9 cellular contexts compared by ENCODE assay signal in the genomic region with DNA sequence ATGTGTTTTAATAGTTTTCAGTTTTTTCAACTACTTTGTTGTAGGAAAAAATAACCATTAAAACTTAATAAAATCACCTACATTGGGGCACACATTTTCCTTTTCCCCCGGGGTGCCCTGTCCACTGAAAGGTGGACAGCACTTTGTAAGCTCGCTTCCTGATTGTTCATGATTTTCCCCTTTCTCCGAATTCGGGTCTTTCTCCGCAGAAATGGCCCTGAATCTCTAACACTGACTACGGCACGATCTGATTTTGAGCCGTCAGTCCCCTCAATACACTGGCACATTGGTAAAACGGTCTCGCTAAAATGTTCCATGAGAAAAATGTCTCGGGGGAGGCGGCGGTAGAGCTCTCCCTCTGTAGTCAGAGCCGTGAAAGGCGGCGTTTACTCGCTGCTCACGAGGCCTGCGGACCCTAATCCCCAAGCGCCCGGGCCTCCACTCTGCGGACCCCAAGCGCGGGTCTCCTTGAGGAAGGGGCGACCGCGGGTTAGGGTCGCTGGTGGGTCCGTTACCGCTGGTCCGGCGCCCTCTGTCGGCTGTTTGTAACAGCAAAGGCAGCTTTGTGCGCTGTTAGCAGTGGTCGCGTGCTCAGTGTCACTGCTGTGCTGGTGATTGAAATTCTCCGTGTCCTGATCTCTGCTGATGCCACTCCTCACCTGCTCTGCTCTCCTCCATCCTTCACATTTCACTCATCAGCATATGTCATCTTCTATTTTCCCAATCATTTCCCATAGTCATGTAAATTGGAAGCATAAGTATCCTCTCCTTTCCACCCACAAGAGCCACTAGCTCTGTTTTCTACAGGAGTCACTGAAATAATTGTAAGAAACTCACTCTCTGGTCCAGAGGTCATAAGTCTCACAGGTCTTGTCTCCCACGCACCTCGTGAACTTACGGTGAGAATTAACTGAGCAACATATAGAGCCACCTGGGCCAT. TPM values are rescaled to one million over a fixed set of nuclear protein-coding genes. Genes with fewer than 3 reads are reported as not detected.
DNase-seq lines count a peak whose midpoint lies in the region; ATAC-seq lines count a peak whose summit lies in the region.
"Had no signal": no experiment of that assay in that cellular context is flagged by ENCODE, and none has a peak within 500 bp of the region (broad histone marks: within the 10 kb centered on the region; RNA-seq: fewer than 3 reads in every experiment).

No MANE protein-coding gene starts in this region.

- DNase-seq in EH (ENCODE audit: low read depth), result peak; percentile 34
- peak; percentile 53 for DNase-seq in Karpas-422
- peak; percentile 64 for DNase-seq in activated CD4-positive, alpha-beta memory T cell treated with anti-CD3 and anti-CD28 coated beads for 36 hours
- DNase-seq in effector CD8-positive, alpha-beta T cell (lab: John Stamatoyannopoulos, UW), result peak; percentile 35
- peak; percentile 37 for DNase-seq in stimulated activated CD8-positive, alpha-beta memory T cell treated with anti-CD3 and anti-CD28 coated beads, Interleukin-4, amount 100 ng/mL, for 24 hours (ENCODE audit: low read depth)

- H3K9me2 ChIP-seq in Karpas-422 (replicated peaks; ENCODE audit: insufficient read depth, low read length), result no peaks in the 10 kb centered on the region

- H3K4me3 ChIP-seq in Karpas-422 (ENCODE audit: low read length), result no peak overlapping the region
- peak overlapping the region; percentile 4 for H3K4me3 ChIP-seq in mononuclear cell (ENCODE audit: low read length)

- no peaks in the 10 kb centered on the region for H3K36me3 Mint-ChIP-seq in activated CD4-positive, alpha-beta memory T cell treated with anti-CD3 and anti-CD28 coated beads for 36 hours

- H3K9me3 ChIP-seq in Karpas-422 (ENCODE audit: low read length) (no peaks in the 10 kb centered on the region), mononuclear cell (ENCODE audit: low read depth, low read length) (no peaks in the 10 kb centered on the region)

- H2AFZ ChIP-seq in Karpas-422 (ENCODE audit: low read length), result no peak overlapping the region

- H3K27ac Mint-ChIP-seq in activated CD4-positive, alpha-beta memory T cell treated with anti-CD3 and anti-CD28 coated beads for 36 hours, result no peak overlapping the region

- H3K9ac ChIP-seq in Karpas-422 (ENCODE audit: low read length), result no peak overlapping the region

- peak overlapping the region; percentile 66 for H3K4me3 Mint-ChIP-seq in activated CD4-positive, alpha-beta memory T cell treated with anti-CD3 and anti-CD28 coated beads for 36 hours

- H3K4me1 ChIP-seq in Karpas-422 (ENCODE audit: low read length) (no peaks in the 10 kb centered on the region), mononuclear cell (ENCODE audit: insufficient read depth, low read length) (peaks cover 8% of the 10 kb centered on the region)

- no peak overlapping the region for H3K27ac ChIP-seq in Karpas-422 (ENCODE audit: low read length)
- H3K27ac ChIP-seq: epithelial cell of prostate had no signal

- peaks cover 2% of the 10 kb centered on the region for H3K9me3 Mint-ChIP-seq in activated CD4-positive, alpha-beta memory T cell treated with anti-CD3 and anti-CD28 coated beads for 36 hours

- CTCF ChIA-PET in activated CD4-positive, alpha-beta memory T cell treated with anti-CD3 and anti-CD28 coated beads for 36 hours (lab: Charles Lee), result interaction anchor here (0.6 to 4.0 kb wide), 48 partner anchors 8 to 733 kb away, joined by 3 to 74 read pairs (median 4); partner anchors contain the start of genes IFNA8 and KLHL9

- H3K27me3 ChIP-seq in Karpas-422 (ENCODE audit: low read length) (no peaks in the 10 kb centered on the region), mononuclear cell (ENCODE audit: insufficient read depth, low read length) (peaks cover 88% of the 10 kb centered on the region)

- ATAC-seq in GM21515 (IDR thresholded peaks at IDR 0.05; ENCODE audit: unreplicated experiment), result peak; percentile 75
- no peak for ATAC-seq in GM19324 (IDR thresholded peaks at IDR 0.05; ENCODE audit: low FRiP score, unreplicated experiment)

- H3K79me2 ChIP-seq in Karpas-422 (ENCODE audit: low read length), result no peaks in the 10 kb centered on the region

- peaks cover 11% of the 10 kb centered on the region for H3K4me1 Mint-ChIP-seq in activated CD4-positive, alpha-beta memory T cell treated with anti-CD3 and anti-CD28 coated beads for 36 hours (ENCODE audit: low read depth)

- H3K27me3 Mint-ChIP-seq in activated CD4-positive, alpha-beta memory T cell treated with anti-CD3 and anti-CD28 coated beads for 36 hours, result peaks cover 54% of the 10 kb centered on the region

- no peaks in the 10 kb centered on the region for H3K36me3 ChIP-seq in Karpas-422 (ENCODE audit: insufficient read depth, low read length)

- H3K4me2 ChIP-seq in Karpas-422 (ENCODE audit: low read depth, low read length, poor library complexity, severe bottlenecking), result no peak overlapping the region

- POLR2A ChIA-PET in activated CD4-positive, alpha-beta memory T cell treated with anti-CD3 and anti-CD28 coated beads for 36 hours (lab: Charles Lee), result interaction anchor here (1.2 kb wide), 2 partner anchors 67 to 70 kb away, joined by 3 to 4 read pairs; no protein-coding TSS in a partner anchor

- H4K20me1 ChIP-seq in Karpas-422 (ENCODE audit: insufficient read depth, low read depth, low read length), result no peaks in the 10 kb centered on the region

- intact Hi-C loops in activated CD4-positive, alpha-beta memory T cell treated with anti-CD3 and anti-CD28 coated beads for 36 hours (cut with micrococcal nuclease), result loop anchor here (1.0 to 10.0 kb wide), 5 partner anchors 39 to 393 kb away; no protein-coding TSS in a partner anchor

RNA-seq across cellular contexts. Expression of gene IFNA2, which starts 10.8 kb away (rescaled TPM):
- total RNA-seq in Karpas-422 (2014; rRNA removed; shearing (Covaris generic); ENCODE audit: low replicate concordance), result not detected in 2 replicates
- not detected for total RNA-seq in activated CD4-positive, alpha-beta memory T cell treated with anti-CD3 and anti-CD28 coated beads for 36 hours
- 0.21 TPM for total RNA-seq in mononuclear cell

RNA-seq across cellular contexts. Expression of gene IFNA8, which starts 12.9 kb away (rescaled TPM):
- total RNA-seq in Karpas-422 (2014; rRNA removed; shearing (Covaris generic); ENCODE audit: low replicate concordance), result not detected in 2 replicates
- not detected for total RNA-seq in activated CD4-positive, alpha-beta memory T cell treated with anti-CD3 and anti-CD28 coated beads for 36 hours
- not detected for total RNA-seq in mononuclear cell

RNA-seq across cellular contexts. Expression of gene IFNA13, which starts 28.2 kb away (rescaled TPM):
- total RNA-seq in Karpas-422 (2014; rRNA removed; shearing (Covaris generic); ENCODE audit: low replicate concordance), result not detected in 2 replicates
- not detected for total RNA-seq in activated CD4-positive, alpha-beta memory T cell treated with anti-CD3 and anti-CD28 coated beads for 36 hours
- total RNA-seq in mononuclear cell, result not detected

RNA-seq across cellular contexts. Expression of gene IFNA1, which starts 44.2 kb away (rescaled TPM):
- not detected in 2 replicates for total RNA-seq in Karpas-422 (2014; rRNA removed; shearing (Covaris generic); ENCODE audit: low replicate concordance)
- total RNA-seq in activated CD4-positive, alpha-beta memory T cell treated with anti-CD3 and anti-CD28 coated beads for 36 hours, result not detected
- not detected for total RNA-seq in mononuclear cell

RNA-seq across cellular contexts. Expression of gene IFNA6, which starts 45.4 kb away (rescaled TPM):
- total RNA-seq in Karpas-422 (2014; rRNA removed; shearing (Covaris generic); ENCODE audit: low replicate concordance), result not detected in 2 replicates
- total RNA-seq in activated CD4-positive, alpha-beta memory T cell treated with anti-CD3 and anti-CD28 coated beads for 36 hours, result not detected
- total RNA-seq in mononuclear cell, result 0.10 TPM
